ENCODE assay signal across 20 cellular contexts in genomic region chr12:105482976-105483375, GRCh38.
DNase-seq lines count a peak whose midpoint lies in the region; ATAC-seq, FAIRE-seq and TF ChIP-seq lines count a peak whose summit lies in the region.
"Had no signal": no experiment of that assay in that cellular context is flagged by ENCODE, and none has a peak within 500 bp of the region (broad histone marks: within the 10 kb centered on the region; RNA-seq: fewer than 3 reads in every experiment).

No MANE protein-coding gene starts in this region.

- no peaks in the 10 kb centered on the region for H3K9me1 ChIP-seq in endothelial cell of umbilical vein (replicated peaks; ENCODE audit: control insufficient read depth, extremely low read depth, insufficient read depth, low read length)

- ATAC-seq in GM18520 (IDR thresholded peaks at IDR 0.05; ENCODE audit: unreplicated experiment): no peak
- no peak for ATAC-seq in HG03135 (IDR thresholded peaks at IDR 0.05; ENCODE audit: unreplicated experiment)

- no TSS peak for BruUV-seq in endothelial cell of umbilical vein (replicated peaks; lab: Mats Ljungman, UMichigan)

- H3K9ac ChIP-seq in endothelial cell of umbilical vein (replicated peaks; ENCODE audit: extremely low read depth, insufficient read depth, low read length): no peak overlapping the region
- no peak overlapping the region for H3K9ac ChIP-seq in parathyroid adenoma
- H3K9ac ChIP-seq: BLaER1 treated with 17β-estradiol and CSF1 and Interleukin-3, amounts not matched to agents 10 nM and 100 nM; GM23248 had no signal

- peak overlapping the region; percentile 16 for H3K4me2 ChIP-seq in endothelial cell of umbilical vein (ENCODE audit: insufficient read depth, low read length)
- no peak overlapping the region for H3K4me2 ChIP-seq in parathyroid adenoma (ENCODE audit: low read length)
- H3K4me2 ChIP-seq: BLaER1 treated with 17β-estradiol and CSF1 and Interleukin-3, amounts not matched to agents 10 nM and 100 nM had no signal

- H3K79me2 ChIP-seq in endothelial cell of umbilical vein (ENCODE audit: control insufficient read depth, insufficient read depth, low read length): peaks cover 76% of the 10 kb centered on the region
- H3K79me2 ChIP-seq in parathyroid adenoma: no peaks in the 10 kb centered on the region

- peaks cover 92% of the 10 kb centered on the region for H3K4me1 ChIP-seq in endothelial cell of umbilical vein (ENCODE audit: control insufficient read depth, extremely low read depth, insufficient read depth, low read length)
- H3K4me1 ChIP-seq in parathyroid adenoma: peaks cover 44% of the 10 kb centered on the region
- H3K4me1 ChIP-seq: BE2C; BLaER1 treated with 17β-estradiol and CSF1 and Interleukin-3, amounts not matched to agents 10 nM and 100 nM had no signal

- CTCF ChIA-PET in endothelial cell of umbilical vein (lab: Charles Lee): interaction anchor here (1.3 to 4.7 kb wide), 6 partner anchors 9 to 62 kb away, joined by 3 to 41 read pairs (median 8); no protein-coding TSS in a partner anchor

- no peaks in the 10 kb centered on the region for H4K20me1 ChIP-seq in endothelial cell of umbilical vein (replicated peaks; ENCODE audit: control insufficient read depth, extremely low read depth, insufficient read depth, low read length)
- H4K20me1 ChIP-seq: BLaER1 treated with 17β-estradiol and CSF1 and Interleukin-3, amounts not matched to agents 10 nM and 100 nM had no signal

- H3K27ac ChIP-seq in endothelial cell of umbilical vein (ENCODE audit: insufficient read depth, low read depth, low read length) (peak overlapping the region; percentile 74), parathyroid adenoma (peak overlapping the region; percentile 62)
- H3K27ac ChIP-seq: BLaER1 treated with 17β-estradiol and CSF1 and Interleukin-3, amounts not matched to agents 10 nM and 100 nM; GM23248 had no signal

- H3K9me3 ChIP-seq in endothelial cell of umbilical vein (replicated peaks; ENCODE audit: control insufficient read depth, insufficient read depth, low read length) (no peaks in the 10 kb centered on the region), parathyroid adenoma (ENCODE audit: control insufficient read depth, low read length) (no peaks in the 10 kb centered on the region)
- H3K9me3 ChIP-seq: BE2C; BLaER1 treated with 17β-estradiol and CSF1 and Interleukin-3, amounts not matched to agents 10 nM and 100 nM had no signal

- POLR2A ChIA-PET in endothelial cell of umbilical vein (lab: Charles Lee): no interaction called here

- DNase-seq in Ammon's horn (ENCODE audit: low spot score) (peak; percentile 15), endothelial cell of umbilical vein (ENCODE audit: low read depth, low spot score) (no peak), NCI-H524 (lab: John Stamatoyannopoulos, UW) (no peak)
- DNase-seq: BE2C; CD4-positive, alpha-beta T cell; CD8-positive, alpha-beta memory T cell; DMS 273 treated with DMSO at 0.1 percent for 48 hours; DMS79; GM23248; H7; HCEC 1CT had no signal

- no peak overlapping the region for H2AFZ ChIP-seq in endothelial cell of umbilical vein (ENCODE audit: low read depth, low read length)
- peak overlapping the region; percentile 12 for H2AFZ ChIP-seq in parathyroid adenoma

- no peak overlapping the region for H3K4me3 ChIP-seq in endothelial cell of umbilical vein (replicated peaks in 1 of 3; ENCODE audit: insufficient read depth in 1 of 3, low read depth in 1 of 3, low read length in 3 of 3)
- H3K4me3 ChIP-seq in parathyroid adenoma (ENCODE audit: low read depth, low read length): no peak overlapping the region
- H3K4me3 ChIP-seq: BLaER1 treated with 17β-estradiol and CSF1 and Interleukin-3, amounts not matched to agents 10 nM and 100 nM; GM23248 had no signal

- H3K36me3 ChIP-seq in endothelial cell of umbilical vein (ENCODE audit: control insufficient read depth in 2 of 2, extremely low read depth in 1 of 2, insufficient read depth in 2 of 2, low read length in 2 of 2): no peaks in the 10 kb centered on the region
- no peaks in the 10 kb centered on the region for H3K36me3 ChIP-seq in parathyroid adenoma (ENCODE audit: control insufficient read depth, insufficient read depth, low read length)
- H3K36me3 ChIP-seq: BE2C; BLaER1 treated with 17β-estradiol and CSF1 and Interleukin-3, amounts not matched to agents 10 nM and 100 nM had no signal

- intact Hi-C loops in endothelial cell of umbilical vein (cut with micrococcal nuclease): no loop called here

- FAIRE-seq in G401.6 (lab: Jason Lieb, UNC): peak; percentile 99
- FAIRE-seq in endothelial cell of umbilical vein (lab: Jason Lieb, UNC): no peak
- FAIRE-seq: D721Med, GM12891, GM18507, H1 had no signal

- no peak for TF ChIP-seq CTCF in endothelial cell of umbilical vein (IDR thresholded peaks at IDR 0.05; ENCODE audit: extremely low read depth in 1 of 2, insufficient read depth in 1 of 2, low read depth in 1 of 2, low read length in 2 of 2)
- TF ChIP-seq CTCF in parathyroid adenoma (IDR thresholded peaks at IDR 0.05): no peak

- H3K27me3 ChIP-seq in endothelial cell of umbilical vein (ENCODE audit: control insufficient read depth in 2 of 2, insufficient read depth in 2 of 2, low read length in 2 of 2): no peaks in the 10 kb centered on the region
- no peaks in the 10 kb centered on the region for H3K27me3 ChIP-seq in parathyroid adenoma (ENCODE audit: control insufficient read depth, insufficient read depth, low read length)
- H3K27me3 ChIP-seq: BE2C; BLaER1 treated with 17β-estradiol and CSF1 and Interleukin-3, amounts not matched to agents 10 nM and 100 nM had no signal

- no peak for TF ChIP-seq POLR2A in endothelial cell of umbilical vein (IDR thresholded peaks at IDR 0.05; ENCODE audit: low read depth, low read length)

- dilution Hi-C loops in endothelial cell of umbilical vein (cut with MboI; ENCODE audit: extremely low pct_ligation_motif_present, low sequenced_read_pairs): no loop called here

TF ChIP-seq in endothelial cell of umbilical vein, 7 proteins besides CTCF, POLR2A, EP300 and RAD21:
- TF ChIP-seq POLR2AphosphoS5 (IDR thresholded peaks at IDR 0.05; ENCODE audit: insufficient read depth, low read depth, low read length) (no peak), GATA2 (IDR thresholded peaks at IDR 0.05; ENCODE audit: insufficient read depth, insufficient read length, low read depth, low read length) (no peak), MYC (IDR thresholded peaks at IDR 0.05; ENCODE audit: low read depth, low read length) (no peak), JUN (IDR thresholded peaks at IDR 0.05; ENCODE audit: borderline replicate concordance, insufficient read depth, insufficient read length, low read depth) (no peak), EZH2 (IDR thresholded peaks at IDR 0.05; ENCODE audit: borderline replicate concordance, low read depth, low read length, severe bottlenecking) (no peak), FOS (IDR thresholded peaks at IDR 0.05; ENCODE audit: borderline replicate concordance, insufficient read depth, low read length) (no peak)
- TF ChIP-seq, protein P1, sequence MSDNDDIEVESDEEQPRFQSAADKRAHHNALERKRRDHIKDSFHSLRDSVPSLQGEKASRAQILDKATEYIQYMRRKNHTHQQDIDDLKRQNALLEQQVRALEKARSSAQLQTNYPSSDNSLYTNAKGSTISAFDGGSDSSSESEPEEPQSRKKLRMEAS (IDR thresholded peaks at IDR 0.05; ENCODE audit: insufficient read depth, insufficient read length): no peak
